In genomic region chr1:64302971-64303370, GRCh38 we compare ENCODE assay signal across 20 cellular contexts.
DNase-seq lines count a peak whose midpoint lies in the region; ATAC-seq and TF ChIP-seq lines count a peak whose summit lies in the region.
"Had no signal": no experiment of that assay in that cellular context is flagged by ENCODE, and none has a peak within 500 bp of the region (broad histone marks: within the 10 kb centered on the region; RNA-seq: fewer than 3 reads in every experiment).

No MANE protein-coding gene starts in this region.

- ATAC-seq in left lobe of liver: no peak
- ATAC-seq: K562; stimulated activated naive CD8-positive, alpha-beta T cell treated with anti-CD3 and anti-CD28 coated beads, Interleukin-15, amount 100 ng/mL, for 72 hours had no signal

- TF ChIP-seq CTCF in HFFc6 (IDR thresholded peaks at IDR 0.05): no peak

- peak; percentile 26 for DNase-seq in GM04503 (ENCODE audit: low read depth)
- DNase-seq in HFFc6: peak; percentile 22
- peak; percentile 16 for DNase-seq in adipocyte (ENCODE audit: low read depth)
- peak; percentile 79 for DNase-seq in iris pigment epithelial cell (ENCODE audit: low read depth)
- DNase-seq in stimulated activated CD8-positive, alpha-beta memory T cell treated with anti-CD3 and anti-CD28 coated beads, Interleukin-4, amount 100 ng/mL, for 48 hours: no peak
- no peak for DNase-seq in left lobe of liver (ENCODE audit: low spot score)
- DNase-seq in NCI-H128 (lab: John Stamatoyannopoulos, UW; ENCODE audit: unreplicated experiment): no peak
- DNase-seq: activated CD4-positive, alpha-beta memory T cell treated with anti-CD3 and anti-CD28 coated beads, Interleukin-2, amount 10 ng/mL, durations not matched to agents 7 days and 5 days; activated naive CD4-positive, alpha-beta T cell treated with anti-CD3 and anti-CD28 coated beads, Interleukin-2, amount 50 U/mL, for 16 hours; colonic mucosa; DND-41; nucleus accumbens; RPMI8226; stimulated activated CD4-positive, alpha-beta T cell treated with anti-CD3 and anti-CD28 coated beads, Interleukin-2, amount 100 ng/mL, for 48 hours; stimulated activated naive CD8-positive, alpha-beta T cell treated with anti-CD3 and anti-CD28 coated beads, Interleukin-15, amount 100 ng/mL, for 72 hours; transverse colon had no signal

- H3K4me3 Mint-ChIP-seq in HFFc6: no peak overlapping the region
- H3K4me3 Mint-ChIP-seq: activated CD4-positive, alpha-beta memory T cell treated with anti-CD3 and anti-CD28 coated beads, Interleukin-2, amount 10 ng/mL, durations not matched to agents 7 days and 5 days; B cell; stimulated activated naive CD8-positive, alpha-beta T cell treated with anti-CD3 and anti-CD28 coated beads, Interleukin-15, amount 100 ng/mL, for 72 hours had no signal

- no peaks in the 10 kb centered on the region for H3K9me3 Mint-ChIP-seq in HFFc6
- H3K9me3 Mint-ChIP-seq: activated CD4-positive, alpha-beta memory T cell treated with anti-CD3 and anti-CD28 coated beads, Interleukin-2, amount 10 ng/mL, durations not matched to agents 7 days and 5 days; stimulated activated naive CD8-positive, alpha-beta T cell treated with anti-CD3 and anti-CD28 coated beads, Interleukin-15, amount 100 ng/mL, for 72 hours had no signal

- no peaks in the 10 kb centered on the region for H3K36me3 Mint-ChIP-seq in HFFc6 (ENCODE audit: low read depth)

- peaks cover 5% of the 10 kb centered on the region for H3K27me3 Mint-ChIP-seq in HFFc6 (ENCODE audit: insufficient read depth)
- H3K27me3 Mint-ChIP-seq: stimulated activated naive CD8-positive, alpha-beta T cell treated with anti-CD3 and anti-CD28 coated beads, Interleukin-15, amount 100 ng/mL, for 72 hours had no signal

- peaks cover 5% of the 10 kb centered on the region for H3K9me3 ChIP-seq in adipocyte (ENCODE audit: control insufficient read depth, low read length)
- H3K9me3 ChIP-seq: colonic mucosa, transverse colon had no signal

- H3K36me3 ChIP-seq in adipocyte (ENCODE audit: control insufficient read depth, insufficient read depth, low read length, severe bottlenecking): no peaks in the 10 kb centered on the region
- H3K36me3 ChIP-seq: colonic mucosa, transverse colon had no signal

- no peak overlapping the region for H3K4me3 ChIP-seq in adipocyte (ENCODE audit: low read length)
- H3K4me3 ChIP-seq: colonic mucosa, K562, lung, smooth muscle cell, transverse colon had no signal

- H3K27me3 ChIP-seq in adipocyte (replicated peaks; ENCODE audit: control insufficient read depth, insufficient read depth, low read length): no peaks in the 10 kb centered on the region
- H3K27me3 ChIP-seq: colonic mucosa, transverse colon had no signal

- peaks cover 5% of the 10 kb centered on the region; the same call in 1 of the 2 replicates for H3K4me1 Mint-ChIP-seq in HFFc6 (ENCODE audit: low read depth)
- H3K4me1 Mint-ChIP-seq: activated CD4-positive, alpha-beta memory T cell treated with anti-CD3 and anti-CD28 coated beads, Interleukin-2, amount 10 ng/mL, durations not matched to agents 7 days and 5 days; B cell; stimulated activated naive CD8-positive, alpha-beta T cell treated with anti-CD3 and anti-CD28 coated beads, Interleukin-15, amount 100 ng/mL, for 72 hours had no signal

- no peaks in the 10 kb centered on the region for H3K4me1 ChIP-seq in adipocyte (ENCODE audit: control insufficient read depth, insufficient read depth, low read length)
- H3K4me1 ChIP-seq: colonic mucosa, transverse colon had no signal

- no peak overlapping the region for H3K9ac ChIP-seq in adipocyte (ENCODE audit: low read length)

- no peak overlapping the region for H3K27ac Mint-ChIP-seq in HFFc6
- H3K27ac Mint-ChIP-seq: activated CD4-positive, alpha-beta memory T cell treated with anti-CD3 and anti-CD28 coated beads, Interleukin-2, amount 10 ng/mL, durations not matched to agents 7 days and 5 days; B cell; stimulated activated naive CD8-positive, alpha-beta T cell treated with anti-CD3 and anti-CD28 coated beads, Interleukin-15, amount 100 ng/mL, for 72 hours had no signal

Comparison
In these comparisons a context has a peak if more than half of its experiments do, and no peak if none do; other contexts are left out.
1. DNase-seq: peak in GM04503 (single experiment), HFFc6 (single experiment), adipocyte (single experiment) and iris pigment epithelial cell (single experiment); none in stimulated activated CD8-positive, alpha-beta memory T cell treated with anti-CD3 and anti-CD28 coated beads, Interleukin-4, amount 100 ng/mL, for 48 hours (single experiment), left lobe of liver (single experiment) and NCI-H128 (single experiment).